Comparison of ENCODE assay signal across 1 cellular context in the genomic region with DNA sequence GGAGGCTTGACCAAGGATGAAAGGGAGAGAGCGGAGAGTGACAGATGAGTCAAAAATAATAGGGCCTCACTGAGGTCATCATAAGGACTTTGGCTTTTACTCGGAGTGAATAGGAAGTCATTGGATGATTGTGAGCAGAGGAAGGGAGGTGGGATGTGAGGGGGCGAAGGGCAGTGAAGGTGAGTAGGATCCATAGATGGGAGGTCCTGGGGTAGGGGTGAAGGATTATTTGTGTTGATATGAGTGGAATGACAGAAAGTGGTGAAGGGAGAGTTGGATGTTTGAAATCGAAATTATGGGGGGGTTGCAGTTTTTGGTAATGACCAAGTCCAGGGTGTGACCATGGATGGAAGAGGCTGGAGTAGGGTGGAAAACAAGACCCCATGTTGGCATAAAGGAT.
TF ChIP-seq lines count a peak whose summit lies in the region.

No MANE protein-coding gene starts in this region.

TF ChIP-seq in HEK293, 187 proteins besides CTCF, POLR2A, EP300 and RAD21 (continued from another document):
- TF ChIP-seq, protein P1, sequence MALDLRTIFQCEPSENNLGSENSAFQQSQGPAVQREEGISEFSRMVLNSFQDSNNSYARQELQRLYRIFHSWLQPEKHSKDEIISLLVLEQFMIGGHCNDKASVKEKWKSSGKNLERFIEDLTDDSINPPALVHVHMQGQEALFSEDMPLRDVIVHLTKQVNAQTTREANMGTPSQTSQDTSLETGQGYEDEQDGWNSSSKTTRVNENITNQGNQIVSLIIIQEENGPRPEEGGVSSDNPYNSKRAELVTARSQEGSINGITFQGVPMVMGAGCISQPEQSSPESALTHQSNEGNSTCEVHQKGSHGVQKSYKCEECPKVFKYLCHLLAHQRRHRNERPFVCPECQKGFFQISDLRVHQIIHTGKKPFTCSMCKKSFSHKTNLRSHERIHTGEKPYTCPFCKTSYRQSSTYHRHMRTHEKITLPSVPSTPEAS (tag by site-specific recombination; IDR thresholded peaks at IDR 0.05) = no peak
- TF ChIP-seq, protein P2, sequence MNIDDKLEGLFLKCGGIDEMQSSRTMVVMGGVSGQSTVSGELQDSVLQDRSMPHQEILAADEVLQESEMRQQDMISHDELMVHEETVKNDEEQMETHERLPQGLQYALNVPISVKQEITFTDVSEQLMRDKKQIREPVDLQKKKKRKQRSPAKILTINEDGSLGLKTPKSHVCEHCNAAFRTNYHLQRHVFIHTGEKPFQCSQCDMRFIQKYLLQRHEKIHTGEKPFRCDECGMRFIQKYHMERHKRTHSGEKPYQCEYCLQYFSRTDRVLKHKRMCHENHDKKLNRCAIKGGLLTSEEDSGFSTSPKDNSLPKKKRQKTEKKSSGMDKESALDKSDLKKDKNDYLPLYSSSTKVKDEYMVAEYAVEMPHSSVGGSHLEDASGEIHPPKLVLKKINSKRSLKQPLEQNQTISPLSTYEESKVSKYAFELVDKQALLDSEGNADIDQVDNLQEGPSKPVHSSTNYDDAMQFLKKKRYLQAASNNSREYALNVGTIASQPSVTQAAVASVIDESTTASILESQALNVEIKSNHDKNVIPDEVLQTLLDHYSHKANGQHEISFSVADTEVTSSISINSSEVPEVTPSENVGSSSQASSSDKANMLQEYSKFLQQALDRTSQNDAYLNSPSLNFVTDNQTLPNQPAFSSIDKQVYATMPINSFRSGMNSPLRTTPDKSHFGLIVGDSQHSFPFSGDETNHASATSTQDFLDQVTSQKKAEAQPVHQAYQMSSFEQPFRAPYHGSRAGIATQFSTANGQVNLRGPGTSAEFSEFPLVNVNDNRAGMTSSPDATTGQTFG (tag by site-specific recombination; IDR thresholded peaks at IDR 0.05; ENCODE audit: borderline replicate concordance) = no peak
